ENCODE assay signal across 1 cellular context in the genomic region with DNA sequence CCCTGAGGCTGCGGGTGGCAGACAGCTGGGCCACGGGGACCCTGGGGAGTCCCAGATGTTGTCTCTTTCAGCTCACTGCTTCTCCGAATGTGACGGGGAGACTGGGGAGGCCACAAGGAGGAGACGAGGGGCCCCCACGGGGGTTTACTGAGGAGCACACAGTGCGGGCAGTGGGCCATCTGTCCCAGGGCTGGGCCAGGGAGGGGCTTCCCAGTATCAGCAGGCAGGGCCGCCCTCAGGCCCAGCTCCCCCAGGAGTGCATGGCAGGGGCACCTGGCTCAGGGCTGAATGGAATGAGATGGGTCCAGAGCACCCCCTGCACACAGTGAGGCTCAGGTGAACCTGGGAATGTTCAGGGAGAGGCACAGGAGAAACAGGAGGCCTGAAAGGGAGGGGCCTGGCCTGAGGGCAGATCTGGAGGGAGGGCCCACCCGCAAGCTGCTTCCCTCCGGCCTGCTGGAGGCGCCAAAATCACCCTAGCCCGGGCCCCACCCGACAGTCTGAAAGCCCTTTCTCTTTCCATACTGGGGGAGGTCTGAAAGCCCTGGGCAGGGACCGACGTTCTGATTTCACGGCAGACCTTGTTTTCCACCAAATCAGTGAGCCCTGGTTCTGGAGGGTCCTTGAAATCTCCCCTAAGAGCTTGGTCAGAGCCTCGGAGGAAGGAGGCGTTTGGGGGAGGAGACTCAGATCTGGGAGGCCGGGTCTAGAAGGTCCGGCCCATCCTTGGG.
TF ChIP-seq lines count a peak whose summit lies in the region.

No MANE protein-coding gene starts in this region.

TF ChIP-seq in K562, 482 proteins besides CTCF, POLR2A, EP300 and RAD21 (continues in another document):
- TF ChIP-seq SMAD1 (IDR thresholded peaks at IDR 0.05; ENCODE audit: low read depth, low read length, partially characterized antibody), result no peak
- no peak for TF ChIP-seq DNMT1 (IDR thresholded peaks at IDR 0.05)
- no peak for TF ChIP-seq KLF16 (IDR thresholded peaks at IDR 0.05)
- TF ChIP-seq CBX3 (IDR thresholded peaks at IDR 0.05; ENCODE audit: borderline replicate concordance in 1 of 2, low read length in 2 of 2), result peak in 1 of 2 experiments; percentile 54; a peak in 1 of 3 replicates
- no peak for TF ChIP-seq ETV1 (tag; conservative IDR thresholded peaks at IDR 0.05; ENCODE audit: low read depth)
- no peak for TF ChIP-seq YBX1 (IDR thresholded peaks at IDR 0.05)
- TF ChIP-seq, protein P1, sequence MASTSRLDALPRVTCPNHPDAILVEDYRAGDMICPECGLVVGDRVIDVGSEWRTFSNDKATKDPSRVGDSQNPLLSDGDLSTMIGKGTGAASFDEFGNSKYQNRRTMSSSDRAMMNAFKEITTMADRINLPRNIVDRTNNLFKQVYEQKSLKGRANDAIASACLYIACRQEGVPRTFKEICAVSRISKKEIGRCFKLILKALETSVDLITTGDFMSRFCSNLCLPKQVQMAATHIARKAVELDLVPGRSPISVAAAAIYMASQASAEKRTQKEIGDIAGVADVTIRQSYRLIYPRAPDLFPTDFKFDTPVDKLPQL (IDR thresholded peaks at IDR 0.05; ENCODE audit: extremely low read depth, insufficient read length), result no peak
- no peak for TF ChIP-seq SRSF3 (IDR thresholded peaks at IDR 0.05; ENCODE audit: insufficient read depth, low read length)
- no peak for TF ChIP-seq C11orf30 (IDR thresholded peaks at IDR 0.05; ENCODE audit: low read depth)
- TF ChIP-seq NCOR1 (IDR thresholded peaks at IDR 0.05), result no peak
- TF ChIP-seq, protein P2, sequence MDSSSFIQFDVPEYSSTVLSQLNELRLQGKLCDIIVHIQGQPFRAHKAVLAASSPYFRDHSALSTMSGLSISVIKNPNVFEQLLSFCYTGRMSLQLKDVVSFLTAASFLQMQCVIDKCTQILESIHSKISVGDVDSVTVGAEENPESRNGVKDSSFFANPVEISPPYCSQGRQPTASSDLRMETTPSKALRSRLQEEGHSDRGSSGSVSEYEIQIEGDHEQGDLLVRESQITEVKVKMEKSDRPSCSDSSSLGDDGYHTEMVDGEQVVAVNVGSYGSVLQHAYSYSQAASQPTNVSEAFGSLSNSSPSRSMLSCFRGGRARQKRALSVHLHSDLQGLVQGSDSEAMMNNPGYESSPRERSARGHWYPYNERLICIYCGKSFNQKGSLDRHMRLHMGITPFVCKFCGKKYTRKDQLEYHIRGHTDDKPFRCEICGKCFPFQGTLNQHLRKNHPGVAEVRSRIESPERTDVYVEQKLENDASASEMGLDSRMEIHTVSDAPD (CRISPR knock-in tag; IDR thresholded peaks at IDR 0.05), result no peak
- TF ChIP-seq XRCC5 (IDR thresholded peaks at IDR 0.05; ENCODE audit: low read depth, low read length), result 0 out of 2 replicates have a peak, but pooled peaks have one; percentile 25
- no peak for TF ChIP-seq TCFL5 (CRISPR knock-in tag; conservative IDR thresholded peaks at IDR 0.05)
- TF ChIP-seq ZNF584 (CRISPR knock-in tag; IDR thresholded peaks at IDR 0.05; ENCODE audit: low read depth), result no peak
- TF ChIP-seq YY1 (IDR thresholded peaks at IDR 0.05; ENCODE audit: borderline replicate concordance in 1 of 3, control insufficient read depth in 1 of 3, extremely low read depth in 1 of 3, insufficient read depth in 3 of 3, insufficient read length in 1 of 3, insufficient replicate concordance in 2 of 3, low read depth in 1 of 3, low read length in 2 of 3), result no peak
- TF ChIP-seq, protein P3, sequence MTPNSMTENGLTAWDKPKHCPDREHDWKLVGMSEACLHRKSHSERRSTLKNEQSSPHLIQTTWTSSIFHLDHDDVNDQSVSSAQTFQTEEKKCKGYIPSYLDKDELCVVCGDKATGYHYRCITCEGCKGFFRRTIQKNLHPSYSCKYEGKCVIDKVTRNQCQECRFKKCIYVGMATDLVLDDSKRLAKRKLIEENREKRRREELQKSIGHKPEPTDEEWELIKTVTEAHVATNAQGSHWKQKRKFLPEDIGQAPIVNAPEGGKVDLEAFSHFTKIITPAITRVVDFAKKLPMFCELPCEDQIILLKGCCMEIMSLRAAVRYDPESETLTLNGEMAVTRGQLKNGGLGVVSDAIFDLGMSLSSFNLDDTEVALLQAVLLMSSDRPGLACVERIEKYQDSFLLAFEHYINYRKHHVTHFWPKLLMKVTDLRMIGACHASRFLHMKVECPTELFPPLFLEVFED (CRISPR knock-in tag; conservative IDR thresholded peaks at IDR 0.05), result no peak
- TF ChIP-seq HMGN3 (IDR thresholded peaks at IDR 0.05; ENCODE audit: borderline replicate concordance, extremely low read depth, insufficient read length, low read depth, low read length), result peak; percentile 40
- no peak for TF ChIP-seq DPF2 (IDR thresholded peaks at IDR 0.05)
- no peak for TF ChIP-seq KAT8 (IDR thresholded peaks at IDR 0.05; ENCODE audit: low read depth)
- TF ChIP-seq ZNF197 (CRISPR knock-in tag; IDR thresholded peaks at IDR 0.05; ENCODE audit: low read depth), result no peak
- TF ChIP-seq MCM2 (IDR thresholded peaks at IDR 0.05; ENCODE audit: low read depth), result no peak
- no peak for TF ChIP-seq DDX20 (tag; IDR thresholded peaks at IDR 0.05; ENCODE audit: low read depth)
- peak; percentile 48 for TF ChIP-seq POLR2G (IDR thresholded peaks at IDR 0.05; ENCODE audit: low read depth, low read length)
- TF ChIP-seq ZKSCAN3 (CRISPR knock-in tag; IDR thresholded peaks at IDR 0.05), result no peak
- TF ChIP-seq NEUROD1 (IDR thresholded peaks at IDR 0.05; ENCODE audit: borderline replicate concordance, low read depth, low read length, partially characterized antibody), result no peak
- no peak for TF ChIP-seq NFIC (IDR thresholded peaks at IDR 0.05)
- TF ChIP-seq, protein P4, sequence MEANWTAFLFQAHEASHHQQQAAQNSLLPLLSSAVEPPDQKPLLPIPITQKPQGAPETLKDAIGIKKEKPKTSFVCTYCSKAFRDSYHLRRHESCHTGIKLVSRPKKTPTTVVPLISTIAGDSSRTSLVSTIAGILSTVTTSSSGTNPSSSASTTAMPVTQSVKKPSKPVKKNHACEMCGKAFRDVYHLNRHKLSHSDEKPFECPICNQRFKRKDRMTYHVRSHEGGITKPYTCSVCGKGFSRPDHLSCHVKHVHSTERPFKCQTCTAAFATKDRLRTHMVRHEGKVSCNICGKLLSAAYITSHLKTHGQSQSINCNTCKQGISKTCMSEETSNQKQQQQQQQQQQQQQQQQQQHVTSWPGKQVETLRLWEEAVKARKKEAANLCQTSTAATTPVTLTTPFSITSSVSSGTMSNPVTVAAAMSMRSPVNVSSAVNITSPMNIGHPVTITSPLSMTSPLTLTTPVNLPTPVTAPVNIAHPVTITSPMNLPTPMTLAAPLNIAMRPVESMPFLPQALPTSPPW (CRISPR knock-in tag; IDR thresholded peaks at IDR 0.05), result peak; percentile 82
- no peak for TF ChIP-seq RBM22 (IDR thresholded peaks at IDR 0.05; ENCODE audit: low read depth, low read length, poor library complexity, severe bottlenecking)
- TF ChIP-seq PCBP1 (IDR thresholded peaks at IDR 0.05; ENCODE audit: low read depth, low read length, poor library complexity, severe bottlenecking), result no peak
- TF ChIP-seq, protein P5, sequence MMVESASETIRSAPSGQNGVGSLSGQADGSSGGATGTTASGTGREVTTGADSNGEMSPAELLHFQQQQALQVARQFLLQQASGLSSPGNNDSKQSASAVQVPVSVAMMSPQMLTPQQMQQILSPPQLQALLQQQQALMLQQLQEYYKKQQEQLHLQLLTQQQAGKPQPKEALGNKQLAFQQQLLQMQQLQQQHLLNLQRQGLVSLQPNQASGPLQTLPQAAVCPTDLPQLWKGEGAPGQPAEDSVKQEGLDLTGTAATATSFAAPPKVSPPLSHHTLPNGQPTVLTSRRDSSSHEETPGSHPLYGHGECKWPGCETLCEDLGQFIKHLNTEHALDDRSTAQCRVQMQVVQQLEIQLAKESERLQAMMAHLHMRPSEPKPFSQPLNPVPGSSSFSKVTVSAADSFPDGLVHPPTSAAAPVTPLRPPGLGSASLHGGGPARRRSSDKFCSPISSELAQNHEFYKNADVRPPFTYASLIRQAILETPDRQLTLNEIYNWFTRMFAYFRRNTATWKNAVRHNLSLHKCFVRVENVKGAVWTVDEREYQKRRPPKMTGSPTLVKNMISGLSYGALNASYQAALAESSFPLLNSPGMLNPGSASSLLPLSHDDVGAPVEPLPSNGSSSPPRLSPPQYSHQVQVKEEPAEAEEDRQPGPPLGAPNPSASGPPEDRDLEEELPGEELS (CRISPR knock-in tag; IDR thresholded peaks at IDR 0.05; ENCODE audit: borderline replicate concordance), result no peak
- TF ChIP-seq, protein P6, sequence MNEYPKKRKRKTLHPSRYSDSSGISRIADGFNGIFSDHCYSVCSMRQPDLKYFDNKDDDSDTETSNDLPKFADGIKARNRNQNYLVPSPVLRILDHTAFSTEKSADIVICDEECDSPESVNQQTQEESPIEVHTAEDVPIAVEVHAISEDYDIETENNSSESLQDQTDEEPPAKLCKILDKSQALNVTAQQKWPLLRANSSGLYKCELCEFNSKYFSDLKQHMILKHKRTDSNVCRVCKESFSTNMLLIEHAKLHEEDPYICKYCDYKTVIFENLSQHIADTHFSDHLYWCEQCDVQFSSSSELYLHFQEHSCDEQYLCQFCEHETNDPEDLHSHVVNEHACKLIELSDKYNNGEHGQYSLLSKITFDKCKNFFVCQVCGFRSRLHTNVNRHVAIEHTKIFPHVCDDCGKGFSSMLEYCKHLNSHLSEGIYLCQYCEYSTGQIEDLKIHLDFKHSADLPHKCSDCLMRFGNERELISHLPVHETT (CRISPR knock-in tag; conservative IDR thresholded peaks at IDR 0.05 in 1 of 2, IDR thresholded peaks at IDR 0.05 in 1 of 2), result no peak
- TF ChIP-seq RBBP5 (IDR thresholded peaks at IDR 0.05; ENCODE audit: borderline replicate concordance, insufficient read depth, low read length, poor library complexity, severe bottlenecking), result no peak
- no peak for TF ChIP-seq SP2 (IDR thresholded peaks at IDR 0.05; ENCODE audit: extremely low read depth, low read depth, low read length, poor library complexity, severe bottlenecking)
- TF ChIP-seq, protein P7, sequence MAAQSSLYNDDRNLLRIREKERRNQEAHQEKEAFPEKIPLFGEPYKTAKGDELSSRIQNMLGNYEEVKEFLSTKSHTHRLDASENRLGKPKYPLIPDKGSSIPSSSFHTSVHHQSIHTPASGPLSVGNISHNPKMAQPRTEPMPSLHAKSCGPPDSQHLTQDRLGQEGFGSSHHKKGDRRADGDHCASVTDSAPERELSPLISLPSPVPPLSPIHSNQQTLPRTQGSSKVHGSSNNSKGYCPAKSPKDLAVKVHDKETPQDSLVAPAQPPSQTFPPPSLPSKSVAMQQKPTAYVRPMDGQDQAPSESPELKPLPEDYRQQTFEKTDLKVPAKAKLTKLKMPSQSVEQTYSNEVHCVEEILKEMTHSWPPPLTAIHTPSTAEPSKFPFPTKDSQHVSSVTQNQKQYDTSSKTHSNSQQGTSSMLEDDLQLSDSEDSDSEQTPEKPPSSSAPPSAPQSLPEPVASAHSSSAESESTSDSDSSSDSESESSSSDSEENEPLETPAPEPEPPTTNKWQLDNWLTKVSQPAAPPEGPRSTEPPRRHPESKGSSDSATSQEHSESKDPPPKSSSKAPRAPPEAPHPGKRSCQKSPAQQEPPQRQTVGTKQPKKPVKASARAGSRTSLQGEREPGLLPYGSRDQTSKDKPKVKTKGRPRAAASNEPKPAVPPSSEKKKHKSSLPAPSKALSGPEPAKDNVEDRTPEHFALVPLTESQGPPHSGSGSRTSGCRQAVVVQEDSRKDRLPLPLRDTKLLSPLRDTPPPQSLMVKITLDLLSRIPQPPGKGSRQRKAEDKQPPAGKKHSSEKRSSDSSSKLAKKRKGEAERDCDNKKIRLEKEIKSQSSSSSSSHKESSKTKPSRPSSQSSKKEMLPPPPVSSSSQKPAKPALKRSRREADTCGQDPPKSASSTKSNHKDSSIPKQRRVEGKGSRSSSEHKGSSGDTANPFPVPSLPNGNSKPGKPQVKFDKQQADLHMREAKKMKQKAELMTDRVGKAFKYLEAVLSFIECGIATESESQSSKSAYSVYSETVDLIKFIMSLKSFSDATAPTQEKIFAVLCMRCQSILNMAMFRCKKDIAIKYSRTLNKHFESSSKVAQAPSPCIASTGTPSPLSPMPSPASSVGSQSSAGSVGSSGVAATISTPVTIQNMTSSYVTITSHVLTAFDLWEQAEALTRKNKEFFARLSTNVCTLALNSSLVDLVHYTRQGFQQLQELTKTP (IDR thresholded peaks at IDR 0.05; ENCODE audit: low read depth in 1 of 2, partially characterized antibody in 2 of 2), result no peak
- TF ChIP-seq MTA2 (IDR thresholded peaks at IDR 0.05; ENCODE audit: low read depth), result no peak
- no peak for TF ChIP-seq MIER1 (IDR thresholded peaks at IDR 0.05; ENCODE audit: low read depth)
- no peak for TF ChIP-seq HMG20B (CRISPR knock-in tag; IDR thresholded peaks at IDR 0.05)
- TF ChIP-seq, protein P8, sequence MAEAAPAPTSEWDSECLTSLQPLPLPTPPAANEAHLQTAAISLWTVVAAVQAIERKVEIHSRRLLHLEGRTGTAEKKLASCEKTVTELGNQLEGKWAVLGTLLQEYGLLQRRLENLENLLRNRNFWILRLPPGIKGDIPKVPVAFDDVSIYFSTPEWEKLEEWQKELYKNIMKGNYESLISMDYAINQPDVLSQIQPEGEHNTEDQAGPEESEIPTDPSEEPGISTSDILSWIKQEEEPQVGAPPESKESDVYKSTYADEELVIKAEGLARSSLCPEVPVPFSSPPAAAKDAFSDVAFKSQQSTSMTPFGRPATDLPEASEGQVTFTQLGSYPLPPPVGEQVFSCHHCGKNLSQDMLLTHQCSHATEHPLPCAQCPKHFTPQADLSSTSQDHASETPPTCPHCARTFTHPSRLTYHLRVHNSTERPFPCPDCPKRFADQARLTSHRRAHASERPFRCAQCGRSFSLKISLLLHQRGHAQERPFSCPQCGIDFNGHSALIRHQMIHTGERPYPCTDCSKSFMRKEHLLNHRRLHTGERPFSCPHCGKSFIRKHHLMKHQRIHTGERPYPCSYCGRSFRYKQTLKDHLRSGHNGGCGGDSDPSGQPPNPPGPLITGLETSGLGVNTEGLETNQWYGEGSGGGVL (CRISPR knock-in tag; IDR thresholded peaks at IDR 0.05), result no peak
- no peak for TF ChIP-seq ZNF143 (CRISPR knock-in tag; IDR thresholded peaks at IDR 0.05)
- TF ChIP-seq NFRKB (IDR thresholded peaks at IDR 0.05; ENCODE audit: low read depth), result no peak
- 0 out of 2 replicates have a peak, but pooled peaks have one; percentile 37 for TF ChIP-seq ZNF316 (IDR thresholded peaks at IDR 0.05)
- TF ChIP-seq PTBP1 (IDR thresholded peaks at IDR 0.05; ENCODE audit: low read depth, low read length), result no peak
- no peak for TF ChIP-seq BCL6 (CRISPR knock-in tag; IDR thresholded peaks at IDR 0.05)
- TF ChIP-seq, protein P9, sequence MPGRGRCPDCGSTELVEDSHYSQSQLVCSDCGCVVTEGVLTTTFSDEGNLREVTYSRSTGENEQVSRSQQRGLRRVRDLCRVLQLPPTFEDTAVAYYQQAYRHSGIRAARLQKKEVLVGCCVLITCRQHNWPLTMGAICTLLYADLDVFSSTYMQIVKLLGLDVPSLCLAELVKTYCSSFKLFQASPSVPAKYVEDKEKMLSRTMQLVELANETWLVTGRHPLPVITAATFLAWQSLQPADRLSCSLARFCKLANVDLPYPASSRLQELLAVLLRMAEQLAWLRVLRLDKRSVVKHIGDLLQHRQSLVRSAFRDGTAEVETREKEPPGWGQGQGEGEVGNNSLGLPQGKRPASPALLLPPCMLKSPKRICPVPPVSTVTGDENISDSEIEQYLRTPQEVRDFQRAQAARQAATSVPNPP (IDR thresholded peaks at IDR 0.05; ENCODE audit: borderline replicate concordance, insufficient read depth, insufficient read length), result no peak
- TF ChIP-seq CREM (IDR thresholded peaks at IDR 0.05; ENCODE audit: low read depth), result no peak
- no peak for TF ChIP-seq PURB (CRISPR knock-in tag; IDR thresholded peaks at IDR 0.05; ENCODE audit: low read depth)
- TF ChIP-seq CTBP1 (IDR thresholded peaks at IDR 0.05; ENCODE audit: borderline replicate concordance), result peak; percentile 16; the same call in 1 of the 2 replicates
- no peak for TF ChIP-seq HNRNPK (IDR thresholded peaks at IDR 0.05; ENCODE audit: low read depth, low read length, poor library complexity, severe bottlenecking)
- TF ChIP-seq NCOA4 (IDR thresholded peaks at IDR 0.05; ENCODE audit: partially characterized antibody), result no peak
- no peak for TF ChIP-seq EP400 (IDR thresholded peaks at IDR 0.05)
